ENCODE assay signal across 1 cellular context in genomic region chr17:46837521-46837920, GRCh38.
TF ChIP-seq lines count a peak whose summit lies in the region.

No MANE protein-coding gene starts in this region.

TF ChIP-seq in HepG2, 621 proteins besides CTCF, POLR2A, EP300 and RAD21:
- TF ChIP-seq ZNF883 (CRISPR knock-in tag; IDR thresholded peaks at IDR 0.05; ENCODE audit: not compliant biosample characterization) (no peak), SIX4 (CRISPR knock-in tag; IDR thresholded peaks at IDR 0.05) (no peak), PLRG1 (conservative IDR thresholded peaks at IDR 0.05) (no peak), ZNF232 (CRISPR knock-in tag; IDR thresholded peaks at IDR 0.05; ENCODE audit: borderline replicate concordance) (no peak), TBP (CRISPR knock-in tag; IDR thresholded peaks at IDR 0.05) (no peak), ZNF740 (CRISPR knock-in tag; IDR thresholded peaks at IDR 0.05) (no peak), NR1H2 (CRISPR knock-in tag; IDR thresholded peaks at IDR 0.05; ENCODE audit: borderline replicate concordance, low read depth) (no peak), ZNF329 (CRISPR knock-in tag; IDR thresholded peaks at IDR 0.05; ENCODE audit: low read depth) (no peak), USF2 (IDR thresholded peaks at IDR 0.05; ENCODE audit: low read depth, low read length) (no peak), USF2 (CRISPR knock-in tag; IDR thresholded peaks at IDR 0.05; ENCODE audit: borderline replicate concordance) (no peak), ZKSCAN5 (CRISPR knock-in tag; IDR thresholded peaks at IDR 0.05) (no peak)
